ENCODE assay signal across 9 cellular contexts in the genomic region with DNA sequence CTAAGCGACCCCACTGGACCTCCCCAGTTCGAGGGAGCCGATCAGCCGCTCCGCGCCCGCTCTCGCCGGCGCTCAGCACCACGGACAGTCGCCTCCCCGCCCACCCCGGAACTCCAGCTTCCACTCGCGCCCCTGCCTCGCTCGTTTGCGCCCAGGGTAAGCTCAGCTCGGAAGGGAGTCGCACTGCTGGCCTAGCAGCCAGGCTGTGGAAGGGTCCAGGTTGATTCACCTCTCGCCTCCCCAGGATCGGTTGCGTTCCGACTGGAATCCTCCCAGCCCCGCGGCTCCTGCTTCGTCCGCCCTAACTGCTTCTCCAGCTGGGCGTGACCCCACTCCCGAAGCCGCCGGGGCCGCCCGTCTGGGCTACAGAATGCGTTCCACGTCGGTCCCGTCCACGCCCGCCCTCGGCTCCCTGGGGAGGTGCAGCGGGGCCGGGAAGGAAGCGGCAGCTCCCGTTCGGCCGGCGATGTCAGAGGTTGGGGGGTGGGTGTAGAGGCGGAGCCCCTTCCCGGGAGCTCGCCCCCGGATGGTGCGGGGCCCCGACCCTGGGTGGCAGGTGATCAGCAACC. TPM values are rescaled to one million over a fixed set of nuclear protein-coding genes. Genes with fewer than 3 reads are reported as not detected.
A peak's percentile ranks its signal among the peaks of the same experiment; 100 is the strongest.
DNase-seq lines count a peak whose midpoint lies in the region; ATAC-seq and TF ChIP-seq lines count a peak whose summit lies in the region.
"Had no signal": no experiment of that assay in that cellular context is flagged by ENCODE, and none has a peak within 500 bp of the region (broad histone marks: within the 10 kb centered on the region; RNA-seq: fewer than 3 reads in every experiment).

No MANE protein-coding gene starts in this region.

- H3K4me1 Mint-ChIP-seq in activated CD4-positive, alpha-beta memory T cell treated with anti-CD3 and anti-CD28 coated beads for 36 hours (ENCODE audit: low read depth), result peaks cover 6% of the 10 kb centered on the region

- peaks cover 5% of the 10 kb centered on the region for H3K9me3 Mint-ChIP-seq in activated CD4-positive, alpha-beta memory T cell treated with anti-CD3 and anti-CD28 coated beads for 36 hours

- TF ChIP-seq EP300 in esophagus muscularis mucosa (IDR thresholded peaks at IDR 0.05) (no peak), upper lobe of left lung (IDR thresholded peaks at IDR 0.05) (no peak)

- H3K4me1 ChIP-seq in ES-I3 (ENCODE audit: insufficient read depth, low read length) (no peaks in the 10 kb centered on the region), esophagus muscularis mucosa (peaks cover 6 to 22% (median 21%) of the 10 kb centered on the region in 4 donors), muscle layer of duodenum (ENCODE audit: control insufficient read depth in 1 of 2, insufficient read depth in 2 of 2, low read length in 2 of 2) (peaks cover 0 to 12% of the 10 kb centered on the region in 2 donors), upper lobe of left lung (peaks cover 12 to 22% (median 17%) of the 10 kb centered on the region in 4 donors)

- no peak overlapping the region for H3K27ac Mint-ChIP-seq in activated CD4-positive, alpha-beta memory T cell treated with anti-CD3 and anti-CD28 coated beads for 36 hours

- H3K36me3 ChIP-seq in ES-I3 (ENCODE audit: insufficient read depth, low read length), result no peaks in the 10 kb centered on the region
- H3K36me3 ChIP-seq in esophagus muscularis mucosa, result no peaks in the 10 kb centered on the region
- H3K36me3 ChIP-seq in muscle layer of duodenum (ENCODE audit: control insufficient read depth in 1 of 2, insufficient read depth in 2 of 2, low read length in 2 of 2), result no peaks in the 10 kb centered on the region
- no peaks in the 10 kb centered on the region for H3K36me3 ChIP-seq in upper lobe of left lung

- intact Hi-C loops in activated CD4-positive, alpha-beta memory T cell treated with anti-CD3 and anti-CD28 coated beads for 36 hours (cut with micrococcal nuclease), result no loop called here
- intact Hi-C loops in esophagus muscularis mucosa (cut with DNase I), result no loop called here

- no peak overlapping the region for H3K4me3 Mint-ChIP-seq in activated CD4-positive, alpha-beta memory T cell treated with anti-CD3 and anti-CD28 coated beads for 36 hours

- CTCF ChIA-PET in activated CD4-positive, alpha-beta memory T cell treated with anti-CD3 and anti-CD28 coated beads for 36 hours (lab: Charles Lee), result interaction anchor here (0.6 to 3.0 kb wide), 6 partner anchors 10 to 856 kb away, joined by 3 to 13 read pairs (median 4); no protein-coding TSS in a partner anchor

- peak; percentile 67 to 86 for ATAC-seq in upper lobe of left lung (ENCODE audit: low FRiP score in 2 of 2)
- ATAC-seq in GM19467 (IDR thresholded peaks at IDR 0.05; ENCODE audit: unreplicated experiment), result no peak

- H3K9ac ChIP-seq in ES-I3 (ENCODE audit: low read depth, low read length), result peak overlapping the region; percentile 95; the same call in 1 of the 2 replicates

- H3K4me3 ChIP-seq in esophagus muscularis mucosa, result peak overlapping the region; percentile 54 to 65 (median 57)
- H3K4me3 ChIP-seq in muscle layer of duodenum (ENCODE audit: low read depth in 1 of 2, low read length in 2 of 2), result peak overlapping the region; percentile 58 to 85
- peak overlapping the region; percentile 47 to 59 (median 48) for H3K4me3 ChIP-seq in upper lobe of left lung

- peaks cover 35% of the 10 kb centered on the region for H3K27me3 Mint-ChIP-seq in activated CD4-positive, alpha-beta memory T cell treated with anti-CD3 and anti-CD28 coated beads for 36 hours

- WGBS in esophagus muscularis mucosa, result 0% methylated on average over 3 of the region's 55 CpGs
- WGBS in upper lobe of left lung, 2 donors, result 1% methylated on average over 28 of the region's 55 CpGs; no CpG with 5 or more reads in 1 of the 2 donors

- POLR2A ChIA-PET in activated CD4-positive, alpha-beta memory T cell treated with anti-CD3 and anti-CD28 coated beads for 36 hours (lab: Charles Lee), result no interaction called here

- TF ChIP-seq CTCF in esophagus muscularis mucosa (IDR thresholded peaks at IDR 0.05) (no peak), upper lobe of left lung (IDR thresholded peaks at IDR 0.05) (no peak)

- TF ChIP-seq POLR2A in esophagus muscularis mucosa (IDR thresholded peaks at IDR 0.05; ENCODE audit: low read depth) (no peak), upper lobe of left lung (IDR thresholded peaks at IDR 0.05) (no peak)

- H3K36me3 Mint-ChIP-seq in activated CD4-positive, alpha-beta memory T cell treated with anti-CD3 and anti-CD28 coated beads for 36 hours, result no peaks in the 10 kb centered on the region

- no peaks in the 10 kb centered on the region for H3K9me3 ChIP-seq in ES-I3 (ENCODE audit: control insufficient read depth, insufficient read depth, low read length)
- no peaks in the 10 kb centered on the region for H3K9me3 ChIP-seq in esophagus muscularis mucosa
- no peaks in the 10 kb centered on the region for H3K9me3 ChIP-seq in muscle layer of duodenum (ENCODE audit: control insufficient read depth in 1 of 2, low read length in 2 of 2)
- H3K9me3 ChIP-seq in upper lobe of left lung, result no peaks in the 10 kb centered on the region

- peak; percentile 47 for DNase-seq in HuH-7.5 (ENCODE audit: low spot score)
- peak; percentile 48 for DNase-seq in activated CD4-positive, alpha-beta memory T cell treated with anti-CD3 and anti-CD28 coated beads for 36 hours
- no peak for DNase-seq in esophagus muscularis mucosa (ENCODE audit: extremely low spot score)
- peak in 1 of 2 donors; percentile 89 for DNase-seq in upper lobe of left lung
- no peak for DNase-seq in MV-4-11 (lab: John Stamatoyannopoulos, UW)

- H3K27ac ChIP-seq in esophagus muscularis mucosa (replicated peaks in 1 of 4), result peak overlapping the region in 3 of 4 donors; percentile 27 to 39 (median 28)
- H3K27ac ChIP-seq in muscle layer of duodenum (ENCODE audit: low read length), result no peak overlapping the region
- H3K27ac ChIP-seq in upper lobe of left lung, result no peak overlapping the region

- H3K27me3 ChIP-seq in esophagus muscularis mucosa, result peaks cover 0 to 67% (median 3%) of the 10 kb centered on the region in 4 donors
- peaks cover 18% of the 10 kb centered on the region for H3K27me3 ChIP-seq in muscle layer of duodenum (ENCODE audit: low read depth, low read length)
- peaks cover 0 to 19% (median 5%) of the 10 kb centered on the region in 4 donors for H3K27me3 ChIP-seq in upper lobe of left lung

RNA-seq across cellular contexts. Expression of a gene that starts 0.3 kb away (rescaled TPM):
- total RNA-seq in activated CD4-positive, alpha-beta memory T cell treated with anti-CD3 and anti-CD28 coated beads for 36 hours, result not detected
- total RNA-seq in esophagus muscularis mucosa, result 1 to 10 TPM in 2 of 4 donors, under 1 TPM in 2; 0.42 to 3.6 (median 1.4) TPM
- total RNA-seq in upper lobe of left lung, result 1 to 10 TPM in 3 of 6 donors, under 1 TPM in 1, not detected in 2; 0.46 to 2.7 (median 1.4) TPM
- total RNA-seq: T-helper 1 cell treated with Interleukin-12 subunit alpha and Interleukin-12 subunit beta and Interleukin-4 antibody, amounts not matched to agents 30 ng/mL and 1 ng/mL, for 36 hours had no signal

Comparison
In these comparisons a context has a peak if more than half of its experiments do, and no peak if none do; other contexts are left out.
1. DNase-seq: peak in HuH-7.5 (single experiment) and activated CD4-positive, alpha-beta memory T cell treated with anti-CD3 and anti-CD28 coated beads for 36 hours (single experiment); none in esophagus muscularis mucosa (single experiment) and MV-4-11 (single experiment).
2. H3K27ac ChIP-seq: peak in esophagus muscularis mucosa (3 of 4); none in muscle layer of duodenum (single experiment) and upper lobe of left lung (0 of 4).
3. Peak in every context shown above with its lines, with median percentiles within 50 percentile points of each other: H3K4me3 ChIP-seq.